21 cellular contexts compared by ENCODE assay signal in the genomic region with DNA sequence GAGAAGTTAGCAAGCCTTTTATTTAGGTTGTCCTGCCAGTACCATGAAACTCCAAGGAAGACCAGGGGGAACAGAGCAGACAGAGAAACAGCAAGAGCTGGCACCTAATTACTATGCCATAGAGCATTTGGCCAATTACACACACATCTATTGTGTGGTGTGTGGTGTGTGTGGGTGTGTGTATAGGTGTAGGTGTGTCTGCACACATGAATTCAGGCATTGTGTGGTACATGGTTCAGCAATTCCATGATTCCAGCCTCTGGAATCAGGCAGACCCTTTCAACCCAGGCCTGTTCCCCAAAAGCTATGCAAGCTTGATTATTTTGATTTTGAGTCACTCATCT.
"Had no signal": no experiment of that assay in that cellular context is flagged by ENCODE, and none has a peak within 500 bp of the region (broad histone marks: within the 10 kb centered on the region; RNA-seq: fewer than 3 reads in every experiment).

No MANE protein-coding gene starts in this region.

- H3K27ac Mint-ChIP-seq: activated naive CD8-positive, alpha-beta T cell treated with anti-CD3 and anti-CD28 coated beads, Interleukin-2, amount 10 ng/mL, durations not matched to agents 7 days and 5 days; dendritic cell treated with granulocyte-macrophage colony-stimulating factor and Interleukin-4, amounts not matched to agents 40 ng/mL and 50 ng/mL, for 4 days; T-helper 17 cell had no signal

- H3K4me3 Mint-ChIP-seq: activated naive CD8-positive, alpha-beta T cell treated with anti-CD3 and anti-CD28 coated beads, Interleukin-2, amount 10 ng/mL, durations not matched to agents 7 days and 5 days; brain; dendritic cell treated with granulocyte-macrophage colony-stimulating factor and Interleukin-4, amounts not matched to agents 40 ng/mL and 50 ng/mL, for 4 days; T-helper 17 cell had no signal

- H3K4me1 Mint-ChIP-seq: activated naive CD8-positive, alpha-beta T cell treated with anti-CD3 and anti-CD28 coated beads, Interleukin-2, amount 10 ng/mL, durations not matched to agents 7 days and 5 days; T-helper 17 cell had no signal

- H3K4me1 ChIP-seq: prostate gland, spleen had no signal

- ATAC-seq: esophagus mucosa, gastrocnemius medialis, T-helper 17 cell had no signal

- H3K9me3 ChIP-seq: gastrocnemius medialis, prostate gland, spleen, upper lobe of left lung had no signal

- H3K36me3 Mint-ChIP-seq: activated naive CD8-positive, alpha-beta T cell treated with anti-CD3 and anti-CD28 coated beads, Interleukin-2, amount 10 ng/mL, durations not matched to agents 7 days and 5 days had no signal

- H3K36me3 ChIP-seq: gastrocnemius medialis, prostate gland, spleen, upper lobe of left lung had no signal

- DNase-seq: activated CD4-positive, alpha-beta T cell treated with anti-CD3 and anti-CD28 coated beads for 4 hours; activated CD4-positive, alpha-beta T cell treated with anti-CD3 and anti-CD28 coated beads, Interleukin-2, amount 50 U/mL, for 48 hours; activated CD4-positive, CD25-positive, alpha-beta regulatory T cell; activated CD8-positive, alpha-beta memory T cell treated with anti-CD3 and anti-CD28 coated beads, Interleukin-2, amount 50 U/mL, for 48 hours; activated naive CD4-positive, alpha-beta T cell treated with Interleukin-2 at 50 U/mL for 16 hours; activated naive CD8-positive, alpha-beta T cell treated with anti-CD3 and anti-CD28 coated beads, Interleukin-2, amount 10 ng/mL, durations not matched to agents 7 days and 5 days; activated T-cell treated with anti-CD3 and anti-CD28 coated beads, Interleukin-2, amount 50 U/mL, for 48 hours; amniotic stem cell; effector CD8-positive, alpha-beta T cell; gastrocnemius medialis; hypothalamus; midbrain; spleen; stimulated activated CD4-positive, alpha-beta T cell treated with anti-CD3 and anti-CD28 coated beads, Interleukin-4, amount 100 ng/mL, for 1 hour; stimulated activated naive CD4-positive, alpha-beta T cell treated with Interleukin-2 at 50 U/mL for 16 hours; T-helper 17 cell; upper lobe of left lung had no signal

- H3K27ac ChIP-seq: gastrocnemius medialis, prostate gland, spleen, upper lobe of left lung had no signal

- H3K9me3 Mint-ChIP-seq: activated naive CD8-positive, alpha-beta T cell treated with anti-CD3 and anti-CD28 coated beads, Interleukin-2, amount 10 ng/mL, durations not matched to agents 7 days and 5 days; brain; dendritic cell treated with granulocyte-macrophage colony-stimulating factor and Interleukin-4, amounts not matched to agents 40 ng/mL and 50 ng/mL, for 4 days had no signal

- H3K4me3 ChIP-seq: gastrocnemius medialis, prostate gland, spleen, upper lobe of left lung had no signal

- H3K27me3 ChIP-seq: gastrocnemius medialis, spleen, upper lobe of left lung had no signal

- H3K27me3 Mint-ChIP-seq: activated naive CD8-positive, alpha-beta T cell treated with anti-CD3 and anti-CD28 coated beads, Interleukin-2, amount 10 ng/mL, durations not matched to agents 7 days and 5 days; dendritic cell treated with granulocyte-macrophage colony-stimulating factor and Interleukin-4, amounts not matched to agents 40 ng/mL and 50 ng/mL, for 4 days had no signal
